ENCODE assay signal across 10 cellular contexts in the genomic region with DNA sequence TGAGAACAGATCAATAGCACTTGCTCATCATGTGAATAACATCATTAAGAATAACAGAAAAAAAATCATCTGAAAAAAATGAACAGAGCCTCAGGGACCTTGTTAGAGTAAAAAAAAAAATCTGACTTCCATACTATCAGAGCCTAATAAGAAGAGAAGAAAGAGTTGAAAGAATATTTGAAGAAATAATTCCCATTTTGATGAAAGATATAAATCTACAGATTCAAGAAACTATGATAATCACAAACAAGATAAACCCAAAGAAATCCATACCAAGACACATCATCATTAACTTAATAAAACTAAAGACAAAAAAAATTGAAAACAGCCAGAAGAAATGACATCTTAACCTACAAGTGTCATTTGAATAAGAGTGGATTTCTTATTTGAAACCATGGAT.
"Had no signal": no experiment of that assay in that cellular context is flagged by ENCODE, and none has a peak within 500 bp of the region (broad histone marks: within the 10 kb centered on the region; RNA-seq: fewer than 3 reads in every experiment).

No MANE protein-coding gene starts in this region.

- ATAC-seq: GM23338, K562 had no signal

- DNase-seq: H9, HCEC 1CT, HFFc6, IMR-90, KG1 had no signal

- FAIRE-seq: H1, H54, HTR-8/SVneo, K562 had no signal

- H3K4me3 ChIP-seq: GM23338, K562 had no signal
